ENCODE assay signal across 34 cellular contexts in the genomic region with DNA sequence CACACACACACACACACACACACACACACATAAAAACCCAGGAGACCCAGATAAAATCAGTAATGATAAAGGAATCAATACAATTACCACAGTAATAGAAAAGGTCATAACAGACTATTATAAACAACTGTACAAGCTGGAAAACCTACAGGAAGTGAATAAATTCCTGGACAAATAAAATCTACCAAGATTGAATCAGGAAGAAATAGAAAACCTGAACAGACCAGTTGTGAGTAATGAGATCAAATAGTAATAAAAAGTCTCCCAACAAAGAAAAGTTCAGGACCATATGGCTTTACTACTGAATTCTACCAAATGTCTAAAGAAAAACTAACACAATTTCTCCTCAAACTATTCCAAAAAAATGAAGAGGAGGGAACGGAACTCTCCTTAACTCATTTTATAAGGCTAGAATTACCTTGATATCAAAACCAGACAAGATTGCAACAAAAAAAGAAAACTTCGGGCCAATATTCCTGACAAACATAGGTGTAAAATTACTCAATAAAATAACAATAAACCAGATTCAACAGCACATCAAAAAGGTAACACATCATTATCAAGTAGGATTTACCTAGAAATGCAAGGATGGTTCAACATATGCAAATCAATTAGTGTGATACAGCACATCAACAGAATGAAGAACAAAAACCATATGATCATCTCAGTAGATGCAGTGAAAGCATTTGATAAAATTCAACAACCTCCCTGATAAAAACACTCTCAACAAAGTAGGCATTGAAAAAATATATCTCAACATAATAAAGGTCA.
"Had no signal": no experiment of that assay in that cellular context is flagged by ENCODE, and none has a peak within 500 bp of the region (broad histone marks: within the 10 kb centered on the region; RNA-seq: fewer than 3 reads in every experiment).

No MANE protein-coding gene starts in this region.

- H3K4me3 Mint-ChIP-seq: activated CD4-positive, alpha-beta memory T cell treated with anti-CD3 and anti-CD28 coated beads for 36 hours; activated CD4-positive, alpha-beta T cell treated with anti-CD3 and anti-CD28 coated beads for 36 hours; activated CD4-positive, alpha-beta T cell treated with anti-CD3 and anti-CD28 coated beads, Interleukin-2, amount 10 ng/mL, durations not matched to agents 24 days and 14 days; activated CD8-positive, alpha-beta memory T cell treated with anti-CD3 and anti-CD28 coated beads, Interleukin-2, amount 10 ng/mL, durations not matched to agents 7 days and 5 days; activated CD8-positive, alpha-beta T cell treated with anti-CD3 and anti-CD28 coated beads, Interleukin-2, amount 10 ng/mL, durations not matched to agents 7 days and 5 days; activated naive CD8-positive, alpha-beta T cell treated with anti-CD3 and anti-CD28 coated beads for 36 hours; activated naive CD8-positive, alpha-beta T cell treated with anti-CD3 and anti-CD28 coated beads, Interleukin-2, amount 50 U/mL, for 24 hours; activated T-cell treated with anti-CD3 and anti-CD28 coated beads, Interleukin-2, amount 50 U/mL, for 24 hours; activated T-cell treated with anti-CD3 and anti-CD28 coated beads, Interleukin-2, amount 50 U/mL, for 72 hours; endodermal cell; T-helper 17 cell had no signal

- H3K4me1 ChIP-seq: adrenal gland, body of pancreas, colonic mucosa, esophagus muscularis mucosa, foreskin keratinocyte, gastrocnemius medialis, heart left ventricle had no signal

- H3K4me1 Mint-ChIP-seq: activated CD8-positive, alpha-beta memory T cell treated with anti-CD3 and anti-CD28 coated beads, Interleukin-2, amount 10 ng/mL, durations not matched to agents 7 days and 5 days had no signal

- H3K27me3 Mint-ChIP-seq: activated CD4-positive, alpha-beta memory T cell treated with anti-CD3 and anti-CD28 coated beads for 36 hours; activated CD4-positive, alpha-beta T cell treated with anti-CD3 and anti-CD28 coated beads for 36 hours; activated CD4-positive, alpha-beta T cell treated with anti-CD3 and anti-CD28 coated beads, Interleukin-2, amount 10 ng/mL, durations not matched to agents 24 days and 14 days; activated CD8-positive, alpha-beta memory T cell treated with anti-CD3 and anti-CD28 coated beads, Interleukin-2, amount 10 ng/mL, durations not matched to agents 7 days and 5 days; activated naive CD8-positive, alpha-beta T cell treated with anti-CD3 and anti-CD28 coated beads for 36 hours; activated naive CD8-positive, alpha-beta T cell treated with anti-CD3 and anti-CD28 coated beads, Interleukin-2, amount 50 U/mL, for 24 hours; activated T-cell treated with anti-CD3 and anti-CD28 coated beads, Interleukin-2, amount 50 U/mL, for 24 hours; T-helper 17 cell had no signal

- H3K27ac ChIP-seq: adrenal gland, body of pancreas, cardiac muscle cell, colonic mucosa, dorsolateral prefrontal cortex, esophagus muscularis mucosa, foreskin keratinocyte, gastrocnemius medialis, heart left ventricle had no signal

- H3K27me3 ChIP-seq: adrenal gland, body of pancreas, cardiac muscle cell, colonic mucosa, dorsolateral prefrontal cortex, esophagus muscularis mucosa, foreskin keratinocyte, gastrocnemius medialis, heart left ventricle had no signal

- ATAC-seq: activated CD4-positive, alpha-beta T cell treated with anti-CD3 and anti-CD28 coated beads for 36 hours; activated CD8-positive, alpha-beta memory T cell treated with anti-CD3 and anti-CD28 coated beads, Interleukin-2, amount 10 ng/mL, durations not matched to agents 7 days and 5 days; activated CD8-positive, alpha-beta T cell treated with anti-CD3 and anti-CD28 coated beads, Interleukin-2, amount 10 ng/mL, durations not matched to agents 7 days and 5 days; activated naive CD8-positive, alpha-beta T cell treated with anti-CD3 and anti-CD28 coated beads, Interleukin-2, amount 50 U/mL, for 24 hours; activated T-cell treated with anti-CD3 and anti-CD28 coated beads, Interleukin-2, amount 50 U/mL, for 72 hours; body of pancreas; foreskin keratinocyte; gastrocnemius medialis; heart left ventricle; T-helper 17 cell had no signal

- H3K27ac Mint-ChIP-seq: activated CD4-positive, alpha-beta memory T cell treated with anti-CD3 and anti-CD28 coated beads for 36 hours; activated CD4-positive, alpha-beta T cell treated with anti-CD3 and anti-CD28 coated beads for 36 hours; activated CD4-positive, alpha-beta T cell treated with anti-CD3 and anti-CD28 coated beads, Interleukin-2, amount 10 ng/mL, durations not matched to agents 24 days and 14 days; activated CD8-positive, alpha-beta memory T cell treated with anti-CD3 and anti-CD28 coated beads, Interleukin-2, amount 10 ng/mL, durations not matched to agents 7 days and 5 days; activated CD8-positive, alpha-beta T cell treated with anti-CD3 and anti-CD28 coated beads, Interleukin-2, amount 10 ng/mL, durations not matched to agents 7 days and 5 days; activated naive CD8-positive, alpha-beta T cell treated with anti-CD3 and anti-CD28 coated beads for 36 hours; activated naive CD8-positive, alpha-beta T cell treated with anti-CD3 and anti-CD28 coated beads, Interleukin-2, amount 50 U/mL, for 24 hours; activated T-cell treated with anti-CD3 and anti-CD28 coated beads, Interleukin-2, amount 50 U/mL, for 24 hours; activated T-cell treated with anti-CD3 and anti-CD28 coated beads, Interleukin-2, amount 50 U/mL, for 72 hours; endodermal cell; T-helper 17 cell had no signal

- H3K9me3 ChIP-seq: body of pancreas, colonic mucosa, gastrocnemius medialis had no signal

- DNase-seq: activated CD4-positive, alpha-beta memory T cell treated with anti-CD3 and anti-CD28 coated beads for 36 hours; activated CD4-positive, alpha-beta T cell treated with anti-CD3 and anti-CD28 coated beads for 36 hours; activated CD4-positive, alpha-beta T cell treated with anti-CD3 and anti-CD28 coated beads, Interleukin-2, amount 10 ng/mL, durations not matched to agents 24 days and 14 days; activated CD4-positive, CD25-positive, alpha-beta regulatory T cell; activated CD4-positive, CD25-positive, alpha-beta regulatory T cell treated with anti-CD3 and anti-CD28 coated beads, Interleukin-2, amount 50 U/mL, for 72 hours; activated CD8-positive, alpha-beta memory T cell treated with anti-CD3 and anti-CD28 coated beads, Interleukin-2, amount 10 ng/mL, durations not matched to agents 7 days and 5 days; activated CD8-positive, alpha-beta memory T cell treated with anti-CD3 and anti-CD28 coated beads, Interleukin-2, amount 50 U/mL, for 4 hours; activated CD8-positive, alpha-beta T cell treated with anti-CD3 and anti-CD28 coated beads, Interleukin-2, amount 10 ng/mL, durations not matched to agents 7 days and 5 days; activated gamma-delta T cell; activated naive CD4-positive, alpha-beta T cell; activated naive CD4-positive, alpha-beta T cell treated with anti-CD3 and anti-CD28 coated beads, Interleukin-2, amount 50 U/mL, for 16 hours; activated naive CD8-positive, alpha-beta T cell treated with anti-CD3 and anti-CD28 coated beads for 36 hours; activated naive CD8-positive, alpha-beta T cell treated with anti-CD3 and anti-CD28 coated beads, Interleukin-2, amount 50 U/mL, for 24 hours; activated T-cell treated with anti-CD3 and anti-CD28 coated beads, Interleukin-2, amount 50 U/mL, for 24 hours; activated T-cell treated with anti-CD3 and anti-CD28 coated beads, Interleukin-2, amount 50 U/mL, for 72 hours; adrenal gland; amygdala; aorta; body of pancreas; central memory CD4-positive, alpha-beta T cell; cerebellar nuclear complex; colonic mucosa; dorsolateral prefrontal cortex; effector memory CD4-positive, alpha-beta T cell; endodermal cell; erythroblast; foreskin keratinocyte; gastrocnemius medialis; glutamatergic neuron; heart left ventricle; T-helper 1 cell; T-helper 17 cell had no signal

- H3K36me3 ChIP-seq: adrenal gland, cardiac muscle cell, colonic mucosa, gastrocnemius medialis had no signal

- H3K4me3 ChIP-seq: adrenal gland, body of pancreas, cardiac muscle cell, colonic mucosa, dorsolateral prefrontal cortex, esophagus muscularis mucosa, gastrocnemius medialis, heart left ventricle had no signal
